Comparison of ENCODE assay signal across 8 cellular contexts in genomic region chr2:39059366-39059952, GRCh38.
DNase-seq lines count a peak whose midpoint lies in the region; ATAC-seq and TF ChIP-seq lines count a peak whose summit lies in the region.

No MANE protein-coding gene starts in this region.

- no peaks in the 10 kb centered on the region for H3K23me2 ChIP-seq in H9 (ENCODE audit: insufficient read length, low read depth, low read length, poor library complexity, severe bottlenecking)

- in situ Hi-C loops in brain microvascular endothelial cell (cut with HindIII; ENCODE audit: low pct_ligation_motif_present, low sequenced_read_pairs) = loop anchor here (25.0 kb wide), 1 partner anchor 178 kb away; the partner anchor contains the start of gene CDKL4

- TF ChIP-seq CTCF in H9 (conservative IDR thresholded peaks at IDR 0.05) = peak; percentile 91
- peak; percentile 19 for TF ChIP-seq CTCF in brain microvascular endothelial cell (IDR thresholded peaks at IDR 0.05; ENCODE audit: low read depth, low read length, missing control alignments)
- TF ChIP-seq CTCF in liver (IDR thresholded peaks at IDR 0.05; ENCODE audit: low read depth, low read length, missing input control) = peak; percentile 64

- DNase-seq in CD1c-positive myeloid dendritic cell (ENCODE audit: extremely low spot score) = peak; percentile 81
- no peak for DNase-seq in H9
- peak; percentile 6 for DNase-seq in NCI-H510A (lab: John Stamatoyannopoulos, UW)
- no peak for DNase-seq in brain microvascular endothelial cell
- no peak for DNase-seq in activated CD4-positive, alpha-beta T cell treated with anti-CD3 and anti-CD28 coated beads, Interleukin-2, amount 50 U/mL, for 48 hours

- H3K27ac Mint-ChIP-seq in H9 = peak overlapping the region in 1 of 3 experiments; percentile 81; a peak in 3 of 7 replicates

- no peak overlapping the region for H3K4me2 ChIP-seq in H9 (ENCODE audit: insufficient read depth, insufficient read length, low read length)

- H3K79me1 ChIP-seq in H9 (ENCODE audit: insufficient read depth, low read depth, low read length, poor library complexity, severe bottlenecking) = no peaks in the 10 kb centered on the region

- H2BK15ac ChIP-seq in H9 (ENCODE audit: low read depth, low read length) = no peak overlapping the region

- H2AK5ac ChIP-seq in H9 (ENCODE audit: insufficient read length, low read length) = no peak overlapping the region

- no peak overlapping the region for H3T11ph ChIP-seq in H9 (ENCODE audit: low read length)

- no peak overlapping the region for H3K4me3 Mint-ChIP-seq in H9

- H3K4ac ChIP-seq in H9 (ENCODE audit: low read depth, low read length) = no peak overlapping the region

- no peak overlapping the region for H2BK12ac ChIP-seq in H9 (ENCODE audit: insufficient read length, low read depth, low read length)

- no peaks in the 10 kb centered on the region for H3K4me1 ChIP-seq in H9 (ENCODE audit: insufficient read depth, low read length)
- H3K4me1 ChIP-seq in liver (ENCODE audit: control insufficient read depth in 4 of 4, insufficient read depth in 4 of 4, low read length in 3 of 4) = no peaks in the 10 kb centered on the region

- H3K27me3 Mint-ChIP-seq in H9 (ENCODE audit: low read depth) = no peaks in the 10 kb centered on the region

- H3K36me3 Mint-ChIP-seq in H9 (ENCODE audit: insufficient read depth in 1 of 3, low read depth in 3 of 3) = peaks cover 2 to 12% (median 10%) of the 10 kb centered on the region in 3 experiments

- no peak overlapping the region for H3K56ac ChIP-seq in H9 (ENCODE audit: insufficient read length, low read depth, low read length)

- H2BK120ac ChIP-seq in H9 (ENCODE audit: low read depth, low read length, poor library complexity, severe bottlenecking) = no peak overlapping the region

- H4K5ac ChIP-seq in H9 (ENCODE audit: insufficient read length, low read depth, low read length) = no peak overlapping the region

- no peak overlapping the region for H3K14ac ChIP-seq in H9 (ENCODE audit: insufficient read depth, low read length)

- no peak overlapping the region for H2BK20ac ChIP-seq in H9 (ENCODE audit: low read depth, low read length, poor library complexity, severe bottlenecking)

- peak; percentile 82 to 83 for TF ChIP-seq RAD21 in liver (IDR thresholded peaks at IDR 0.05)

- no peaks in the 10 kb centered on the region for H3K9me3 ChIP-seq in H9 (ENCODE audit: control insufficient read depth, low read depth, low read length)
- H3K9me3 ChIP-seq in liver (ENCODE audit: control insufficient read depth in 4 of 4, low read length in 3 of 4) = no peaks in the 10 kb centered on the region

- WGBS in H9 (ENCODE audit: extremely low coverage, insufficient read length, low lambda C conversion rate) = 100% methylated on average over 1 of the region's 2 CpGs
- 28% methylated on average over 2 of the region's 2 CpGs for WGBS in liver

- H3K36me3 ChIP-seq in brain microvascular endothelial cell (replicated peaks) = no peaks in the 10 kb centered on the region
- H3K36me3 ChIP-seq in liver (ENCODE audit: control insufficient read depth in 4 of 4, insufficient read depth in 3 of 4, low read depth in 1 of 4, low read length in 3 of 4) = peaks cover 2 to 7% (median 6%) of the 10 kb centered on the region in 4 donors

- ATAC-seq in HG02973 (IDR thresholded peaks at IDR 0.05; ENCODE audit: unreplicated experiment) = no peak
- no peak for ATAC-seq in GM18867 (IDR thresholded peaks at IDR 0.05; ENCODE audit: unreplicated experiment)

- H2AFZ ChIP-seq in H9 (ENCODE audit: low read length) = no peak overlapping the region

- H3K9me3 Mint-ChIP-seq in H9 = no peaks in the 10 kb centered on the region

- no peak overlapping the region for H3K27ac ChIP-seq in H9 (ENCODE audit: insufficient read length, low read depth, low read length)
- H3K27ac ChIP-seq in brain microvascular endothelial cell = no peak overlapping the region
- H3K27ac ChIP-seq in liver (ENCODE audit: low read depth in 1 of 2, low read length in 2 of 2) = no peak overlapping the region

- no peaks in the 10 kb centered on the region for H4K20me1 ChIP-seq in H9 (ENCODE audit: control insufficient read depth, insufficient read depth, insufficient read length)

- H3K27me3 ChIP-seq in H9 (ENCODE audit: insufficient read depth, low read length) = no peaks in the 10 kb centered on the region
- H3K27me3 ChIP-seq in brain microvascular endothelial cell (replicated peaks) = no peaks in the 10 kb centered on the region
- H3K27me3 ChIP-seq in liver (ENCODE audit: control insufficient read depth in 4 of 4, insufficient read depth in 4 of 4, low read length in 3 of 4) = no peaks in the 10 kb centered on the region

- no peak overlapping the region for H3K4me3 ChIP-seq in brain microvascular endothelial cell (ENCODE audit: low read depth, low read length)
- no peak overlapping the region for H3K4me3 ChIP-seq in liver (ENCODE audit: low read depth in 1 of 3, low read length in 3 of 3)

- H2BK5ac ChIP-seq in H9 (ENCODE audit: insufficient read length, low read length) = no peak overlapping the region

- no peaks in the 10 kb centered on the region for H3K79me2 ChIP-seq in H9 (ENCODE audit: insufficient read depth, low read length)

- H3K4me1 Mint-ChIP-seq in H9 = peaks cover 14 to 24% of the 10 kb centered on the region in 2 experiments

- no peak overlapping the region for H4K91ac ChIP-seq in H9 (ENCODE audit: insufficient read length, low read depth, low read length)

- H3K9ac ChIP-seq in H9 (ENCODE audit: extremely low read depth, insufficient read length, low read length) = no peak overlapping the region
- no peak overlapping the region for H3K9ac ChIP-seq in liver (ENCODE audit: low read depth in 1 of 2, low read length in 2 of 2)

- no peak overlapping the region for H4K8ac ChIP-seq in H9 (replicated peaks; ENCODE audit: insufficient read length, low read depth, low read length)

- H3K18ac ChIP-seq in H9 (ENCODE audit: insufficient read length, low read depth, low read length) = no peak overlapping the region

- no peak overlapping the region for H3K23ac ChIP-seq in H9 (ENCODE audit: insufficient read length, low read depth, low read length)

TF ChIP-seq in liver, 16 proteins besides CTCF, POLR2A, EP300 and RAD21:
- TF ChIP-seq JUND (IDR thresholded peaks at IDR 0.05) (no peak), ZBTB33 (IDR thresholded peaks at IDR 0.05) (no peak), TAF1 (conservative IDR thresholded peaks at IDR 0.05) (no peak), SP1 (IDR thresholded peaks at IDR 0.05) (no peak), REST (IDR thresholded peaks at IDR 0.05) (no peak), ATF3 (IDR thresholded peaks at IDR 0.05) (no peak), FOXA1 (IDR thresholded peaks at IDR 0.05) (no peak), MAX (IDR thresholded peaks at IDR 0.05) (no peak), YY1 (IDR thresholded peaks at IDR 0.05) (no peak), RXRA (IDR thresholded peaks at IDR 0.05) (no peak), NR2F2 (IDR thresholded peaks at IDR 0.05) (no peak), FOXA2 (IDR thresholded peaks at IDR 0.05) (no peak), EGR1 (IDR thresholded peaks at IDR 0.05; ENCODE audit: low read depth in 2 of 2) (no peak), HNF4G (IDR thresholded peaks at IDR 0.05) (no peak)

Comparison
In these comparisons a context has a peak if more than half of its experiments do, and no peak if none do; other contexts are left out.
1. DNase-seq: peak in CD1c-positive myeloid dendritic cell (single experiment) and NCI-H510A (single experiment); none in H9 (single experiment), brain microvascular endothelial cell (single experiment) and activated CD4-positive, alpha-beta T cell treated with anti-CD3 and anti-CD28 coated beads, Interleukin-2, amount 50 U/mL, for 48 hours (0 of 2).
2. CTCF ChIP-seq: peak in every context shown above with its lines; median percentile 91 in H9; 64 in liver; 19 in brain microvascular endothelial cell.